ENCODE assay signal across 14 cellular contexts in genomic region chr7:155506854-155507337, GRCh38. TPM values are rescaled to one million over a fixed set of nuclear protein-coding genes. Genes with fewer than 3 reads are reported as not detected.
DNase-seq lines count a peak whose midpoint lies in the region; ATAC-seq, FAIRE-seq and TF ChIP-seq lines count a peak whose summit lies in the region.
"Had no signal": no experiment of that assay in that cellular context is flagged by ENCODE, and none has a peak within 500 bp of the region (broad histone marks: within the 10 kb centered on the region; RNA-seq: fewer than 3 reads in every experiment).

No MANE protein-coding gene starts in this region.

- intact Hi-C loops in posterior vena cava (cut with DNase I), result no loop called here

- DNase-seq in ELR (ENCODE audit: low read depth), result peak; percentile 3
- peak; percentile 54 for DNase-seq in HuH-7.5 (ENCODE audit: low spot score)
- DNase-seq in amniotic epithelial cell (ENCODE audit: low read depth), result peak; percentile 10
- peak; percentile 43 for DNase-seq in mesenteric fat pad (ENCODE audit: low spot score)
- no peak for DNase-seq in posterior vena cava (ENCODE audit: low spot score)
- no peak for DNase-seq in NAMALWA (ENCODE audit: low spot score)
- no peak for DNase-seq in GM12892 (ENCODE audit: insufficient read length)
- DNase-seq: activated naive CD8-positive, alpha-beta T cell treated with anti-CD3 and anti-CD28 coated beads for 36 hours; mucosa of descending colon; stimulated activated CD8-positive, alpha-beta memory T cell treated with anti-CD3 and anti-CD28 coated beads, Interleukin-4, amount 100 ng/mL, for 48 hours had no signal

- ATAC-seq in GM21825 (IDR thresholded peaks at IDR 0.05; ENCODE audit: unreplicated experiment), result no peak
- ATAC-seq: mucosa of descending colon had no signal

- no peak for TF ChIP-seq POLR2A in GM12892 (IDR thresholded peaks at IDR 0.05; ENCODE audit: low read depth, low read length)

- no peak for FAIRE-seq in GM12892 (lab: Jason Lieb, UNC)
- FAIRE-seq: D721Med had no signal

RNA-seq across cellular contexts. Expression of gene CNPY1, which starts 39.5 kb away (rescaled TPM):
- total RNA-seq in mesenteric fat pad (not detected), posterior vena cava (not detected)
- polyA plus RNA-seq in GM12892 (2012; ENCODE audit: missing spikeins), result not detected
- total RNA-seq: activated naive CD8-positive, alpha-beta T cell treated with anti-CD3 and anti-CD28 coated beads for 36 hours; HT-29; mucosa of descending colon; SK-MEL-5 had no signal

RNA-seq across cellular contexts. Expression of gene EN2, which starts 49.0 kb away (rescaled TPM):
- total RNA-seq in mesenteric fat pad (0.22 TPM), posterior vena cava (under 1 TPM; 0.14 to 0.19 TPM)
- not detected for polyA plus RNA-seq in GM12892 (2012; ENCODE audit: missing spikeins)
- total RNA-seq: activated naive CD8-positive, alpha-beta T cell treated with anti-CD3 and anti-CD28 coated beads for 36 hours; HT-29; mucosa of descending colon had no signal

Comparison
In these comparisons a context has a peak if more than half of its experiments do, and no peak if none do; other contexts are left out.
1. DNase-seq: peak in ELR (single experiment), HuH-7.5 (single experiment), amniotic epithelial cell (single experiment) and mesenteric fat pad (single experiment); none in posterior vena cava (single experiment), NAMALWA (single experiment) and GM12892 (single experiment).